Comparison of ENCODE assay signal across 2 cellular contexts in genomic region chr11:75421035-75421602, GRCh38.
TF ChIP-seq lines count a peak whose summit lies in the region.

No MANE protein-coding gene starts in this region.

TF ChIP-seq in IMR-90, 13 proteins besides CTCF, POLR2A, EP300 and RAD21:
- no peak for TF ChIP-seq CHD1 (IDR thresholded peaks at IDR 0.05; ENCODE audit: low read depth, low read length)
- no peak for TF ChIP-seq NFE2L2 (IDR thresholded peaks at IDR 0.05; ENCODE audit: low read depth, low read length)
- TF ChIP-seq CEBPB (IDR thresholded peaks at IDR 0.05; ENCODE audit: low read depth, low read length): no peak
- TF ChIP-seq ELK1 (IDR thresholded peaks at IDR 0.05; ENCODE audit: borderline replicate concordance, low read depth, low read length): no peak
- no peak for TF ChIP-seq RFX5 (IDR thresholded peaks at IDR 0.05; ENCODE audit: low read depth, low read length)
- TF ChIP-seq USF2 (IDR thresholded peaks at IDR 0.05; ENCODE audit: low read depth, low read length): no peak

TF ChIP-seq in HepG2, 621 proteins besides CTCF, POLR2A, EP300 and RAD21:
- TF ChIP-seq NFIB (CRISPR knock-in tag; IDR thresholded peaks at IDR 0.05; ENCODE audit: borderline replicate concordance) (no peak), NFIC (IDR thresholded peaks at IDR 0.05; ENCODE audit: low read length) (no peak), ZZZ3 (CRISPR knock-in tag; IDR thresholded peaks at IDR 0.05; ENCODE audit: borderline replicate concordance) (no peak), FOXP1 (IDR thresholded peaks at IDR 0.05) (no peak), FOXP1 (CRISPR knock-in tag; IDR thresholded peaks at IDR 0.05) (no peak), NR3C1 (CRISPR knock-in tag; IDR thresholded peaks at IDR 0.05) (no peak), ETV5 (CRISPR knock-in tag; IDR thresholded peaks at IDR 0.05; ENCODE audit: borderline replicate concordance) (no peak), MIER2 (CRISPR knock-in tag; IDR thresholded peaks at IDR 0.05) (no peak), THAP8 (CRISPR knock-in tag; IDR thresholded peaks at IDR 0.05; ENCODE audit: borderline replicate concordance) (no peak), ZNF282 (IDR thresholded peaks at IDR 0.05; ENCODE audit: partially characterized antibody) (no peak)
- TF ChIP-seq, protein P1, sequence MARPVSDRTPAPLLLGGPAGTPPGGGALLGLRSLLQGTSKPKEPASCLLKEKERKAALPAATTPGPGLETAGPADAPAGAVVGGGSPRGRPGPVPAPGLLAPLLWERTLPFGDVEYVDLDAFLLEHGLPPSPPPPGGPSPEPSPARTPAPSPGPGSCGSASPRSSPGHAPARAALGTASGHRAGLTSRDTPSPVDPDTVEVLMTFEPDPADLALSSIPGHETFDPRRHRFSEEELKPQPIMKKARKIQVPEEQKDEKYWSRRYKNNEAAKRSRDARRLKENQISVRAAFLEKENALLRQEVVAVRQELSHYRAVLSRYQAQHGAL (CRISPR knock-in tag; IDR thresholded peaks at IDR 0.05; ENCODE audit: not compliant biosample characterization): no peak
